13 cellular contexts compared by ENCODE assay signal in the genomic region with DNA sequence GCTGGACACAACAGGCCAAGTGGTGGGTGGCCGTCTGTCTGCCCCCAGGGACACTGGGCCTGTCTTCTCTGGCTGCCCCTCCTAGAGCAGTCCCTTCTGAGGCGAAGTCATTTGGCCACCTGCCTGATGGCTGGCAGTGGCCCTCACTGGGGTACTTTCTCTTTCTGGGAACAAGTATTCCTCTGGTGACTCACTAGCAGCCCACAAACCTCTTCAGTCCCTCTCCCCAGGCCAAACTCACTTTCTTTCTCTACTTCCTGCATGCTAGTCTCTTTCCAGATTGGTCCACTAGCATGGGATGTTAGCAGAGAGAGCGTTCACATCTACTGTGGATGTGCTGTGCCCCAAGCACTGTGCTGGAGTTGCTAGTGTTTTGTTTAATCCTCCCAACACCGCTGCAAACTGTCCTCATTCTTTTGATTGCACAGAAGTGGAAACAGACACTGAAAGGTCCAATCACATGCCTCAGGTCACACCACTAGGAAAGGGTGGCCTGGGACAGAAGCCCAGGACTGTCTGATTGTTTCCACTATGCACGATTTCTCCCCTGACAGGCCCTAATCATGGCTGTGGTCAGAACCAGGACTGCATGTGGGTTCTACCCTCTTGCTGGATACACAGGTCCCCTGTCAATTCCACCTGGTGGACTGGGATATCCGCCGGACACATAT. TPM values are rescaled to one million over a fixed set of nuclear protein-coding genes. Genes with fewer than 3 reads are reported as not detected.
DNase-seq lines count a peak whose midpoint lies in the region; ATAC-seq and TF ChIP-seq lines count a peak whose summit lies in the region.
"Had no signal": no experiment of that assay in that cellular context is flagged by ENCODE, and none has a peak within 500 bp of the region (broad histone marks: within the 10 kb centered on the region; RNA-seq: fewer than 3 reads in every experiment).

No MANE protein-coding gene starts in this region.

- H3K4me1 ChIP-seq in left lung = peaks cover 8 to 68% of the 10 kb centered on the region in 2 donors

- H3K36me3 ChIP-seq in left lung = no peaks in the 10 kb centered on the region
- H3K36me3 ChIP-seq: SJSA1 had no signal

- intact Hi-C loops in left lung (cut with DNase I) = no loop called here

- H3K27me3 ChIP-seq in left lung = peaks cover 0 to 33% of the 10 kb centered on the region in 2 donors
- H3K27me3 ChIP-seq: SJSA1 had no signal

- POLR2A ChIA-PET in GM10248 (lab: Yijun Ruan, JAX) = no interaction called here

- peaks cover 68% of the 10 kb centered on the region for H3K4me1 Mint-ChIP-seq in chondrocyte (ENCODE audit: low read depth)
- H3K4me1 Mint-ChIP-seq: activated naive CD8-positive, alpha-beta T cell treated with anti-CD3 and anti-CD28 coated beads for 36 hours had no signal

- no peak overlapping the region for H3K4me3 ChIP-seq in left lung
- H3K4me3 ChIP-seq: SJSA1 had no signal

- H3K27ac Mint-ChIP-seq in chondrocyte (ENCODE audit: unreplicated experiment) = peak overlapping the region; percentile 92
- H3K27ac Mint-ChIP-seq: activated naive CD8-positive, alpha-beta T cell treated with anti-CD3 and anti-CD28 coated beads for 36 hours; stimulated activated naive CD8-positive, alpha-beta T cell treated with anti-CD3 and anti-CD28 coated beads, Interleukin-15, Interleukin-2, amounts not matched to agents 100 ng/mL and 50 ng/mL, for 24 hours had no signal

- no peak for TF ChIP-seq CTCF in chondrocyte (IDR thresholded peaks at IDR 0.05)
- no peak for TF ChIP-seq CTCF in left lung (IDR thresholded peaks at IDR 0.05)
- no peak for TF ChIP-seq CTCF in GM10248 (IDR thresholded peaks at IDR 0.05; ENCODE audit: control extremely low read depth, extremely low read depth, low read depth, missing control alignments)

- no peak overlapping the region for H3K4me3 Mint-ChIP-seq in chondrocyte (ENCODE audit: unreplicated experiment)
- H3K4me3 Mint-ChIP-seq: activated naive CD8-positive, alpha-beta T cell treated with anti-CD3 and anti-CD28 coated beads for 36 hours; stimulated activated naive CD8-positive, alpha-beta T cell treated with anti-CD3 and anti-CD28 coated beads, Interleukin-15, Interleukin-2, amounts not matched to agents 100 ng/mL and 50 ng/mL, for 24 hours had no signal

- H3K36me3 Mint-ChIP-seq in chondrocyte (ENCODE audit: low read depth) = no peaks in the 10 kb centered on the region

- peak; percentile 23 for DNase-seq in DMS53 (lab: John Stamatoyannopoulos, UW)
- DNase-seq in DMS53 treated with DMSO at 0.1 percent for 48 hours (lab: John Stamatoyannopoulos, UW; ENCODE audit: unreplicated experiment) = no peak
- no peak for DNase-seq in chondrocyte (ENCODE audit: low spot score)
- no peak for DNase-seq in left lung
- no peak for DNase-seq in activated effector memory CD4-positive, alpha-beta T cell treated with anti-CD3 and anti-CD28 coated beads, Interleukin-2, amount 50 U/mL, for 16 hours
- DNase-seq in GM10248 (ENCODE audit: extremely low spot score) = no peak
- DNase-seq: activated naive CD8-positive, alpha-beta T cell treated with anti-CD3 and anti-CD28 coated beads for 36 hours; stimulated activated CD4-positive, alpha-beta T cell treated with anti-CD3 and anti-CD28 coated beads, Interleukin-15, amount 100 ng/mL, for 24 hours had no signal

- H3K9me3 Mint-ChIP-seq in chondrocyte (ENCODE audit: low read depth) = no peaks in the 10 kb centered on the region
- H3K9me3 Mint-ChIP-seq: activated naive CD8-positive, alpha-beta T cell treated with anti-CD3 and anti-CD28 coated beads for 36 hours; stimulated activated naive CD8-positive, alpha-beta T cell treated with anti-CD3 and anti-CD28 coated beads, Interleukin-15, Interleukin-2, amounts not matched to agents 100 ng/mL and 50 ng/mL, for 24 hours had no signal

- CTCF ChIA-PET in GM10248 (lab: Yijun Ruan, JAX) = interaction anchor here (1.8 to 4.7 kb wide), 5 partner anchors 8 to 52 kb away, joined by 4 to 57 read pairs (median 10); no protein-coding TSS in a partner anchor

- peak overlapping the region in 1 of 2 donors; percentile 50 for H3K27ac ChIP-seq in left lung
- H3K27ac ChIP-seq: 22Rv1, SJSA1 had no signal

- no peaks in the 10 kb centered on the region for H3K27me3 Mint-ChIP-seq in chondrocyte (ENCODE audit: low read depth)

- no peaks in the 10 kb centered on the region for H3K9me3 ChIP-seq in left lung
- H3K9me3 ChIP-seq: SJSA1 had no signal

- peak; percentile 33 for ATAC-seq in left lung
- no peak for ATAC-seq in HG03457 (IDR thresholded peaks at IDR 0.05; ENCODE audit: unreplicated experiment)
- no peak for ATAC-seq in GM21737 (IDR thresholded peaks at IDR 0.05; ENCODE audit: unreplicated experiment)

RNA-seq across cellular contexts. Expression of a gene that starts 5.2 kb away (rescaled TPM):
- total RNA-seq in chondrocyte = 83.0 to 115 TPM (median 112 TPM) in 3 replicates
- 10 to 100 TPM; 24.5 to 71.4 TPM for total RNA-seq in left lung
